ENCODE assay signal across 8 cellular contexts in genomic region chrX:131783555-131784338, GRCh38.
A peak's percentile ranks its signal among the peaks of the same experiment; 100 is the strongest.
DNase-seq lines count a peak whose midpoint lies in the region; ATAC-seq and TF ChIP-seq lines count a peak whose summit lies in the region.

No MANE protein-coding gene starts in this region.

- H3K4me1 ChIP-seq in neuron (ENCODE audit: insufficient read depth, low read length) = peaks cover 3% of the 10 kb centered on the region

- ATAC-seq in HG03095 (IDR thresholded peaks at IDR 0.05; ENCODE audit: unreplicated experiment) = peak; percentile 47

- H2AFZ ChIP-seq in neuron (ENCODE audit: low read depth, low read length) = no peak overlapping the region

- intact Hi-C loops in posterior vena cava (cut with DNase I) = loop anchor here in 1 of 2 donors (10.0 kb wide), 1 partner anchor 59 kb away; no protein-coding TSS in a partner anchor

- peaks cover 11% of the 10 kb centered on the region for H3K36me3 ChIP-seq in neuron (ENCODE audit: insufficient read depth, low read length)

- DNase-seq in activated T-helper 9 cell treated with anti-CD3 and anti-CD28 coated beads, Interleukin-2, amount 50 U/mL, for 16 hours (ENCODE audit: low read depth) = peak; percentile 49
- DNase-seq in posterior vena cava (ENCODE audit: low spot score) (no peak), NCI-H226 (no peak), NCI-H69 (lab: John Stamatoyannopoulos, UW) (no peak)
- DNase-seq in activated CD4-positive, alpha-beta T cell treated with anti-CD3 and anti-CD28 coated beads for 48 hours = no peak

- H3K9me3 ChIP-seq in neuron (ENCODE audit: low read length) = no peaks in the 10 kb centered on the region

- peak overlapping the region; percentile 43 for H3K4me3 ChIP-seq in neuron (ENCODE audit: low read length)

- H3K27me3 ChIP-seq in neuron (ENCODE audit: insufficient read depth, low read length) = no peaks in the 10 kb centered on the region

- TF ChIP-seq CTCF in GM12873 (IDR thresholded peaks at IDR 0.05; ENCODE audit: insufficient read depth, low read depth, low read length, missing control alignments) = peak; percentile 56
